1 cellular context compared by ENCODE assay signal in the genomic region with DNA sequence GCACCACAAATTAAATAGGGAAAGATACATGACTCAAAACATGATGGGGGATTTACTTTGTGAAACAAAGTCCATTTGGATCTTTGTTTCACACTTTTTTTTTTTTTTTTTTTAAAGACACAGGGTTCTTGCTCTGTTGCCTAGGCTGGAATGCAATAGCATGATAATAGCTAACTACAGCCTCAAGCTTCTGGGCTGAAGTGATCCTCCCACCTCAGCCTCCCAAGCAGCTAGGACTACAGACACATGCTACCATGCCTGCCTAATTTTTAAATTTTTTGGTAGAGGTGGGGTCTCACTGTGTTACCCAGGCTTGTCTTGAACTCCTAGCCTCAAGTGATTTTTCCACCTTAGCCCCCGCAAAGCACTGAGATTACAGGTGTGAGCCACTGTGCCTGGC.
TF ChIP-seq lines count a peak whose summit lies in the region.

No MANE protein-coding gene starts in this region.

TF ChIP-seq in IMR-90, 13 proteins besides CTCF, POLR2A, EP300 and RAD21 (continued from another document):
- TF ChIP-seq ELK1 (IDR thresholded peaks at IDR 0.05; ENCODE audit: borderline replicate concordance, low read depth, low read length) (no peak), MAFK (IDR thresholded peaks at IDR 0.05; ENCODE audit: low read depth, low read length) (no peak), MXI1 (IDR thresholded peaks at IDR 0.05; ENCODE audit: borderline replicate concordance, low read depth, low read length) (no peak), BHLHE40 (IDR thresholded peaks at IDR 0.05; ENCODE audit: low read depth, low read length) (no peak), CHD1 (IDR thresholded peaks at IDR 0.05; ENCODE audit: low read depth, low read length) (no peak), RFX5 (IDR thresholded peaks at IDR 0.05; ENCODE audit: low read depth, low read length) (no peak), FOS (IDR thresholded peaks at IDR 0.05; ENCODE audit: low read depth, low read length) (no peak)
